ENCODE assay signal across 9 cellular contexts in genomic region chr9:119961774-119962408, GRCh38.
A peak's percentile ranks its signal among the peaks of the same experiment; 100 is the strongest.
DNase-seq lines count a peak whose midpoint lies in the region; ATAC-seq and TF ChIP-seq lines count a peak whose summit lies in the region.
"Had no signal": no experiment of that assay in that cellular context is flagged by ENCODE, and none has a peak within 500 bp of the region (broad histone marks: within the 10 kb centered on the region; RNA-seq: fewer than 3 reads in every experiment).

No MANE protein-coding gene starts in this region.

- H3K4me3 Mint-ChIP-seq in CD14-positive monocyte: no peak overlapping the region
- H3K4me3 Mint-ChIP-seq in activated naive CD8-positive, alpha-beta T cell treated with anti-CD3 and anti-CD28 coated beads for 36 hours: no peak overlapping the region
- H3K4me3 Mint-ChIP-seq: dendritic cell treated with granulocyte-macrophage colony-stimulating factor and Interleukin-4, amounts not matched to agents 40 ng/mL and 50 ng/mL, for 4 days had no signal

- TF ChIP-seq EP300 in gastroesophageal sphincter (IDR thresholded peaks at IDR 0.05): no peak

- H3K4me1 ChIP-seq in gastroesophageal sphincter: peaks cover 0 to 24% (median 7%) of the 10 kb centered on the region in 3 donors

- peaks cover 2% of the 10 kb centered on the region for H3K4me1 Mint-ChIP-seq in CD14-positive monocyte
- H3K4me1 Mint-ChIP-seq in activated naive CD8-positive, alpha-beta T cell treated with anti-CD3 and anti-CD28 coated beads for 36 hours: no peaks in the 10 kb centered on the region

- CTCF ChIA-PET in HEK293T (lab: Yijun Ruan, JAX): no interaction called here

- peaks cover 1 to 16% (median 3%) of the 10 kb centered on the region in 3 donors for H3K27me3 Mint-ChIP-seq in CD14-positive monocyte (ENCODE audit: low read depth in 3 of 3)
- peaks cover 36% of the 10 kb centered on the region for H3K27me3 Mint-ChIP-seq in activated naive CD8-positive, alpha-beta T cell treated with anti-CD3 and anti-CD28 coated beads for 36 hours

- TF ChIP-seq CTCF in CD14-positive monocyte (IDR thresholded peaks at IDR 0.05) (peak; percentile 66), gastroesophageal sphincter (IDR thresholded peaks at IDR 0.05) (peak in 2 of 4 experiments; percentile 26 to 62)

- ATAC-seq in GM19351 (IDR thresholded peaks at IDR 0.05; ENCODE audit: unreplicated experiment) (no peak), gastroesophageal sphincter (no peak), HG03469 (IDR thresholded peaks at IDR 0.05; ENCODE audit: unreplicated experiment) (no peak)

- no peak overlapping the region for H3K27ac ChIP-seq in gastroesophageal sphincter

- POLR2A ChIA-PET in HEK293T (lab: Yijun Ruan, JAX): no interaction called here

- WGBS in gastroesophageal sphincter (ENCODE audit: low coverage in 1 of 2), 2 donors: 35 to 40% methylated on average over 12 to 18 of the region's 19 CpGs

- no peak overlapping the region for H3K4me3 ChIP-seq in gastroesophageal sphincter

- DNase-seq in CD14-positive monocyte (ENCODE audit: low spot score) (no peak), HEK293T (ENCODE audit: extremely low spot score) (peak; percentile 65), iPS-NIHi7 (ENCODE audit: extremely low spot score) (peak; percentile 80), OCI-M2 (lab: John Stamatoyannopoulos, UW; ENCODE audit: unreplicated experiment) (no peak)
- peak; percentile 1 for DNase-seq in activated naive CD8-positive, alpha-beta T cell treated with anti-CD3 and anti-CD28 coated beads for 36 hours

- intact Hi-C loops in CD14-positive monocyte (cut with micrococcal nuclease): loop anchor here (5.0 to 10.0 kb wide), 2 partner anchors 503 to 515 kb away; no protein-coding TSS in a partner anchor

- TF ChIP-seq POLR2A in gastroesophageal sphincter (IDR thresholded peaks at IDR 0.05): no peak

- H3K36me3 ChIP-seq in gastroesophageal sphincter: no peaks in the 10 kb centered on the region

- H3K36me3 Mint-ChIP-seq in CD14-positive monocyte: no peaks in the 10 kb centered on the region
- no peaks in the 10 kb centered on the region for H3K36me3 Mint-ChIP-seq in activated naive CD8-positive, alpha-beta T cell treated with anti-CD3 and anti-CD28 coated beads for 36 hours

- no peaks in the 10 kb centered on the region for H3K27me3 ChIP-seq in gastroesophageal sphincter

- H3K9me3 ChIP-seq in gastroesophageal sphincter: no peaks in the 10 kb centered on the region

- H3K27ac Mint-ChIP-seq in CD14-positive monocyte: no peak overlapping the region
- H3K27ac Mint-ChIP-seq in activated naive CD8-positive, alpha-beta T cell treated with anti-CD3 and anti-CD28 coated beads for 36 hours: no peak overlapping the region
- H3K27ac Mint-ChIP-seq: dendritic cell treated with granulocyte-macrophage colony-stimulating factor and Interleukin-4, amounts not matched to agents 40 ng/mL and 50 ng/mL, for 4 days had no signal

- no peaks in the 10 kb centered on the region for H3K9me3 Mint-ChIP-seq in CD14-positive monocyte
- no peaks in the 10 kb centered on the region for H3K9me3 Mint-ChIP-seq in activated naive CD8-positive, alpha-beta T cell treated with anti-CD3 and anti-CD28 coated beads for 36 hours
- H3K9me3 Mint-ChIP-seq: dendritic cell treated with granulocyte-macrophage colony-stimulating factor and Interleukin-4, amounts not matched to agents 40 ng/mL and 50 ng/mL, for 4 days had no signal

TF ChIP-seq in HEK293T, 16 proteins besides CTCF, POLR2A, EP300 and RAD21:
- no peak for TF ChIP-seq PKNOX1 (IDR thresholded peaks at IDR 0.05)
- no peak for TF ChIP-seq ARNT (IDR thresholded peaks at IDR 0.05)
- TF ChIP-seq CTBP1 (IDR thresholded peaks at IDR 0.05; ENCODE audit: borderline replicate concordance): no peak
- TF ChIP-seq ZNF384 (IDR thresholded peaks at IDR 0.05): no peak
- no peak for TF ChIP-seq FOXK2 (IDR thresholded peaks at IDR 0.05)
- no peak for TF ChIP-seq FOXA1 (IDR thresholded peaks at IDR 0.05)

Comparison
In these comparisons a context has a peak if more than half of its experiments do, and no peak if none do; other contexts are left out.
1. DNase-seq: peak in HEK293T (single experiment), activated naive CD8-positive, alpha-beta T cell treated with anti-CD3 and anti-CD28 coated beads for 36 hours (single experiment) and iPS-NIHi7 (single experiment); none in CD14-positive monocyte (single experiment) and OCI-M2 (single experiment).